Comparison of ENCODE assay signal across 1 cellular context in genomic region chr19:5870986-5871394, GRCh38.
TF ChIP-seq lines count a peak whose summit lies in the region.

No MANE protein-coding gene starts in this region.

TF ChIP-seq in HepG2, 621 proteins besides CTCF, POLR2A, EP300 and RAD21 (continued from another document and continues in another):
- no peak for TF ChIP-seq BCLAF1 (IDR thresholded peaks at IDR 0.05)
- TF ChIP-seq THAP7 (CRISPR knock-in tag; IDR thresholded peaks at IDR 0.05), result no peak
- TF ChIP-seq SATB2 (CRISPR knock-in tag; IDR thresholded peaks at IDR 0.05), result no peak
- no peak for TF ChIP-seq ZNF616 (CRISPR knock-in tag; IDR thresholded peaks at IDR 0.05; ENCODE audit: low read depth)
- no peak for TF ChIP-seq KIAA2018 (CRISPR knock-in tag; IDR thresholded peaks at IDR 0.05; ENCODE audit: borderline replicate concordance)
- TF ChIP-seq ZNF768 (CRISPR knock-in tag; IDR thresholded peaks at IDR 0.05), result peak; percentile 78
- TF ChIP-seq ATF7-NPFF (CRISPR knock-in tag; IDR thresholded peaks at IDR 0.05; ENCODE audit: low read depth), result no peak
- TF ChIP-seq GTF3A (CRISPR knock-in tag; conservative IDR thresholded peaks at IDR 0.05), result no peak
- no peak for TF ChIP-seq ZNF138 (CRISPR knock-in tag; IDR thresholded peaks at IDR 0.05; ENCODE audit: low read depth)
- TF ChIP-seq MTF1 (CRISPR knock-in tag; IDR thresholded peaks at IDR 0.05), result no peak
- peak; percentile 80 for TF ChIP-seq KAT8 (CRISPR knock-in tag; IDR thresholded peaks at IDR 0.05)
- TF ChIP-seq SMARCE1 (IDR thresholded peaks at IDR 0.05; ENCODE audit: borderline replicate concordance), result no peak
- no peak for TF ChIP-seq SCMH1 (CRISPR knock-in tag; IDR thresholded peaks at IDR 0.05; ENCODE audit: borderline replicate concordance)
- TF ChIP-seq XRCC5 (optimal IDR thresholded peaks at IDR 0.05; ENCODE audit: low read length), result no peak
- TF ChIP-seq ZNF552 (CRISPR knock-in tag; IDR thresholded peaks at IDR 0.05; ENCODE audit: borderline replicate concordance), result peak; percentile 48; the same call in 1 of the 2 replicates
- no peak; the same call in 1 of the 2 replicates for TF ChIP-seq ZNF704 (CRISPR knock-in tag; IDR thresholded peaks at IDR 0.05; ENCODE audit: borderline replicate concordance)
- peak in 1 of 2 experiments; percentile 62; a peak in 1 of 4 replicates for TF ChIP-seq REST (IDR thresholded peaks at IDR 0.05; ENCODE audit: borderline replicate concordance in 1 of 2, low read depth in 1 of 2, low read length in 2 of 2)
- TF ChIP-seq ZNF318 (CRISPR knock-in tag; IDR thresholded peaks at IDR 0.05), result no peak; the same call in 1 of the 2 replicates
- TF ChIP-seq CBFB (CRISPR knock-in tag; IDR thresholded peaks at IDR 0.05), result peak; percentile 88
- no peak for TF ChIP-seq PLRG1 (conservative IDR thresholded peaks at IDR 0.05)
- peak; percentile 99 for TF ChIP-seq CEBPG (CRISPR knock-in tag; IDR thresholded peaks at IDR 0.05)
